Comparison of ENCODE assay signal across 8 cellular contexts in genomic region chr19:15934332-15935078, GRCh38. TPM values are rescaled to one million over a fixed set of nuclear protein-coding genes. Genes with fewer than 3 reads are reported as not detected.
DNase-seq lines count a peak whose midpoint lies in the region; ATAC-seq and TF ChIP-seq lines count a peak whose summit lies in the region.

CYP4F11 (minus strand) TSS chr19:15934529; CDS start chr19:15934408, 121 bp downstream.

- H3K4me3 Mint-ChIP-seq in immature natural killer cell, result no peak within 1 kb of the TSS

- no peaks in the 10 kb centered on the region for H3K27me3 ChIP-seq in SJCRH30
- peaks cover 12% of the 10 kb centered on the region for H3K27me3 ChIP-seq in left ventricle myocardium inferior (ENCODE audit: low read depth)
- H3K27me3 ChIP-seq in testis, result no peaks in the 10 kb centered on the region

- TF ChIP-seq CTCF in left ventricle myocardium inferior (IDR thresholded peaks at IDR 0.05; ENCODE audit: borderline replicate concordance), result no peak
- TF ChIP-seq CTCF in testis (IDR thresholded peaks at IDR 0.05), result no peak

- H3K36me3 Mint-ChIP-seq in immature natural killer cell, result peaks cover 0 to 4% (median 0%) of the 10 kb centered on the region in 3 donors

- H3K27ac ChIP-seq in SJCRH30 (no peak within 1 kb of the TSS), left ventricle myocardium inferior (replicated peaks) (peak within 1 kb of the TSS; percentile 30), testis (no peak within 1 kb of the TSS)

- no peak within 1 kb of the TSS for H3K4me3 ChIP-seq in SJCRH30
- H3K4me3 ChIP-seq in left ventricle myocardium inferior, result peak within 1 kb of the TSS; percentile 11
- H3K4me3 ChIP-seq in testis, result no peak within 1 kb of the TSS

- intact Hi-C loops in left ventricle myocardium inferior (cut with micrococcal nuclease), result no loop called here
- intact Hi-C loops in testis (cut with DNase I; ENCODE audit: low total_unique reads), result no loop called here

- DNase-seq in NCI-H82 (lab: John Stamatoyannopoulos, UW), result peak; percentile 29
- no peak for DNase-seq in NCI-H82 treated with DMSO at 0.1 percent for 48 hours (lab: John Stamatoyannopoulos, UW; ENCODE audit: unreplicated experiment)
- peak; percentile 36 to 42 for DNase-seq in SJCRH30
- peak; percentile 73 for DNase-seq in left ventricle myocardium inferior
- peak; percentile 83 for DNase-seq in testis
- DNase-seq in immature natural killer cell, result no peak

- ATAC-seq in HG03097 (IDR thresholded peaks at IDR 0.05; ENCODE audit: low FRiP score, unreplicated experiment) (no peak), HG02884 (IDR thresholded peaks at IDR 0.05; ENCODE audit: unreplicated experiment) (no peak)

- TF ChIP-seq POLR2A in testis (IDR thresholded peaks at IDR 0.05), result no peak

- no peak within 1 kb of the TSS for H3K27ac Mint-ChIP-seq in immature natural killer cell

- no peaks in the 10 kb centered on the region for H3K4me1 Mint-ChIP-seq in immature natural killer cell

- H3K9me3 Mint-ChIP-seq in immature natural killer cell, result no peaks in the 10 kb centered on the region

- H3K9me3 ChIP-seq in SJCRH30 (replicated peaks) (no peaks in the 10 kb centered on the region; the same call in 1 of the 2 replicates), left ventricle myocardium inferior (replicated peaks) (peaks cover 5% of the 10 kb centered on the region), testis (no peaks in the 10 kb centered on the region)

- H3K4me1 ChIP-seq in SJCRH30 (no peaks in the 10 kb centered on the region), left ventricle myocardium inferior (peaks cover 13% of the 10 kb centered on the region), testis (no peaks in the 10 kb centered on the region)

- H3K36me3 ChIP-seq in SJCRH30, result no peaks in the 10 kb centered on the region
- H3K36me3 ChIP-seq in left ventricle myocardium inferior, result no peaks in the 10 kb centered on the region
- no peaks in the 10 kb centered on the region for H3K36me3 ChIP-seq in testis (ENCODE audit: low read depth, missing control alignments)

- 18 to 60% methylated on average over 4 to 9 of the region's 10 CpGs for WGBS in testis, 2 donors

- H3K27me3 Mint-ChIP-seq in immature natural killer cell (ENCODE audit: low read depth in 3 of 3), result peaks cover 0 to 17% (median 14%) of the 10 kb centered on the region in 3 donors

RNA-seq across cellular contexts. Expression of gene CYP4F11, which starts in this region (rescaled TPM):
- 0.13 TPM in 1 of 2 replicates, not detected in the other for total RNA-seq in SJCRH30 (2014; rRNA removed; shearing (Covaris generic))
- total RNA-seq in left ventricle myocardium inferior (0.82 TPM), testis (1 to 10 TPM; 2.6 to 4.3 TPM)
- polyA plus RNA-seq in testis (ENCODE audit: insufficient read depth, low read depth, low replicate concordance) (3.0 TPM), immature natural killer cell (not detected)

Comparison
In these comparisons a context has a peak if more than half of its experiments do, and no peak if none do; other contexts are left out.
1. DNase-seq: peak in NCI-H82 (single experiment) and testis (single experiment); none in NCI-H82 treated with DMSO at 0.1 percent for 48 hours (single experiment) and immature natural killer cell (0 of 3).
2. Peak in DNase-seq in SJCRH30; RNA of the gene not detected or under 1 TPM.
3. Peak in DNase-seq, H3K4me3 ChIP-seq and H3K27ac ChIP-seq in left ventricle myocardium inferior; RNA of the gene not detected or under 1 TPM.